19 cellular contexts compared by ENCODE assay signal in genomic region chr3:123817413-123817812, GRCh38.
A peak's percentile ranks its signal among the peaks of the same experiment; 100 is the strongest.
DNase-seq lines count a peak whose midpoint lies in the region; ATAC-seq and TF ChIP-seq lines count a peak whose summit lies in the region.
"Had no signal": no experiment of that assay in that cellular context is flagged by ENCODE, and none has a peak within 500 bp of the region (broad histone marks: within the 10 kb centered on the region; RNA-seq: fewer than 3 reads in every experiment).

No MANE protein-coding gene starts in this region.

- no peaks in the 10 kb centered on the region for H3K9me3 ChIP-seq in lower lobe of right lung
- H3K9me3 ChIP-seq in subcutaneous abdominal adipose tissue (ENCODE audit: control insufficient read depth in 5 of 5, low read length in 5 of 5) = peaks cover 0 to 2% (median 0%) of the 10 kb centered on the region in 5 donors
- no peaks in the 10 kb centered on the region for H3K9me3 ChIP-seq in testis

- no peaks in the 10 kb centered on the region for H3K4me1 Mint-ChIP-seq in activated T-cell treated with anti-CD3 and anti-CD28 coated beads, Interleukin-2, amount 50 U/mL, for 24 hours (ENCODE audit: low read depth)
- H3K4me1 Mint-ChIP-seq: activated CD4-positive, alpha-beta T cell treated with anti-CD3 and anti-CD28 coated beads for 36 hours; memory B cell had no signal

- ATAC-seq in lower lobe of right lung = no peak
- ATAC-seq: activated CD4-positive, alpha-beta T cell treated with anti-CD3 and anti-CD28 coated beads for 36 hours had no signal

- no peak overlapping the region for H3K27ac Mint-ChIP-seq in activated T-cell treated with anti-CD3 and anti-CD28 coated beads, Interleukin-2, amount 50 U/mL, for 24 hours
- H3K27ac Mint-ChIP-seq: activated CD4-positive, alpha-beta T cell treated with anti-CD3 and anti-CD28 coated beads for 36 hours; activated naive CD8-positive, alpha-beta T cell; dendritic cell treated with granulocyte-macrophage colony-stimulating factor and Interleukin-4, amounts not matched to agents 40 ng/mL and 50 ng/mL, for 4 days; memory B cell; stimulated activated naive CD8-positive, alpha-beta T cell treated with anti-CD3 and anti-CD28 coated beads, Interleukin-15, Interleukin-2, amounts not matched to agents 100 ng/mL and 50 ng/mL, for 24 hours had no signal

- DNase-seq in HT1080 (ENCODE audit: low read depth) = peak; percentile 54
- peak; percentile 65 for DNase-seq in astrocyte of the hippocampus (ENCODE audit: low read depth, low spot score)
- no peak for DNase-seq in lower lobe of right lung
- no peak for DNase-seq in testis
- no peak for DNase-seq in cortex of kidney (lab: John Stamatoyannopoulos, UW)
- no peak for DNase-seq in NCI-H345 treated with DMSO at 0.1 percent for 48 hours (lab: John Stamatoyannopoulos, UW; ENCODE audit: unreplicated experiment)
- no peak for DNase-seq in activated T-cell treated with anti-CD3 and anti-CD28 coated beads, Interleukin-2, amount 50 U/mL, for 24 hours
- DNase-seq: activated CD4-positive, alpha-beta T cell treated with anti-CD3 and anti-CD28 coated beads for 36 hours; DMS79 treated with DMSO at 0.1 percent for 48 hours; Kasumi-1; NCI-H1930; NCI-H774 had no signal

- peaks cover 7% of the 10 kb centered on the region for H3K27me3 Mint-ChIP-seq in activated T-cell treated with anti-CD3 and anti-CD28 coated beads, Interleukin-2, amount 50 U/mL, for 24 hours
- H3K27me3 Mint-ChIP-seq: activated CD4-positive, alpha-beta T cell treated with anti-CD3 and anti-CD28 coated beads for 36 hours; activated naive CD8-positive, alpha-beta T cell; stimulated activated naive CD8-positive, alpha-beta T cell treated with anti-CD3 and anti-CD28 coated beads, Interleukin-15, Interleukin-2, amounts not matched to agents 100 ng/mL and 50 ng/mL, for 24 hours had no signal

- H3K4me3 ChIP-seq in lower lobe of right lung = no peak overlapping the region
- H3K4me3 ChIP-seq in subcutaneous abdominal adipose tissue (ENCODE audit: low read depth in 1 of 5, low read length in 5 of 5) = no peak overlapping the region
- H3K4me3 ChIP-seq in testis = no peak overlapping the region
- H3K4me3 ChIP-seq: BLaER1 treated with 17β-estradiol and CSF1 and Interleukin-3, amounts not matched to agents 10 nM and 100 nM; neural progenitor cell had no signal

- WGBS in testis, 2 donors = 91 to 98% methylated on average over 4 of the region's 4 CpGs

- H3K27ac ChIP-seq in lower lobe of right lung (peak overlapping the region; percentile 56), subcutaneous abdominal adipose tissue (ENCODE audit: low read depth, low read length) (peak overlapping the region; percentile 76), testis (peak overlapping the region in 1 of 2 donors; percentile 36)
- H3K27ac ChIP-seq: BLaER1 treated with 17β-estradiol and CSF1 and Interleukin-3, amounts not matched to agents 10 nM and 100 nM; neural progenitor cell had no signal

- H3K9ac ChIP-seq in subcutaneous abdominal adipose tissue (ENCODE audit: low read length in 5 of 5) = peak overlapping the region in 1 of 5 donors; percentile 17
- H3K9ac ChIP-seq: BLaER1 treated with 17β-estradiol and CSF1 and Interleukin-3, amounts not matched to agents 10 nM and 100 nM; neural progenitor cell had no signal

- H3K27me3 ChIP-seq in lower lobe of right lung (ENCODE audit: low read depth) (no peaks in the 10 kb centered on the region), subcutaneous abdominal adipose tissue (ENCODE audit: control insufficient read depth in 5 of 5, insufficient read depth in 4 of 5, low read length in 5 of 5) (no peaks in the 10 kb centered on the region), testis (no peaks in the 10 kb centered on the region)
- H3K27me3 ChIP-seq: BLaER1 treated with 17β-estradiol and CSF1 and Interleukin-3, amounts not matched to agents 10 nM and 100 nM; neural progenitor cell had no signal

- no peaks in the 10 kb centered on the region for H3K9me3 Mint-ChIP-seq in activated T-cell treated with anti-CD3 and anti-CD28 coated beads, Interleukin-2, amount 50 U/mL, for 24 hours
- H3K9me3 Mint-ChIP-seq: memory B cell; stimulated activated naive CD8-positive, alpha-beta T cell treated with anti-CD3 and anti-CD28 coated beads, Interleukin-15, Interleukin-2, amounts not matched to agents 100 ng/mL and 50 ng/mL, for 24 hours had no signal

- TF ChIP-seq CTCF in lower lobe of right lung (IDR thresholded peaks at IDR 0.05) = no peak
- TF ChIP-seq CTCF in testis (IDR thresholded peaks at IDR 0.05) = no peak

- H3K36me3 ChIP-seq in lower lobe of right lung (no peaks in the 10 kb centered on the region), subcutaneous abdominal adipose tissue (ENCODE audit: control insufficient read depth in 5 of 5, insufficient read depth in 5 of 5, low read length in 5 of 5) (no peaks in the 10 kb centered on the region), testis (ENCODE audit: low read depth, missing control alignments) (no peaks in the 10 kb centered on the region)
- H3K36me3 ChIP-seq: neural progenitor cell had no signal

- no peak for TF ChIP-seq POLR2A in testis (IDR thresholded peaks at IDR 0.05)

- H3K4me1 ChIP-seq in lower lobe of right lung (peaks cover 14% of the 10 kb centered on the region), subcutaneous abdominal adipose tissue (ENCODE audit: control insufficient read depth in 5 of 5, insufficient read depth in 5 of 5, low read length in 5 of 5) (peaks cover 6 to 33% (median 25%) of the 10 kb centered on the region in 5 donors), testis (peaks cover 4% of the 10 kb centered on the region)
- H3K4me1 ChIP-seq: BLaER1 treated with 17β-estradiol and CSF1 and Interleukin-3, amounts not matched to agents 10 nM and 100 nM had no signal

- intact Hi-C loops in lower lobe of right lung (cut with DNase I) = no loop called here
- intact Hi-C loops in testis (cut with DNase I; ENCODE audit: low total_unique reads) = no loop called here

- H3K36me3 Mint-ChIP-seq in activated T-cell treated with anti-CD3 and anti-CD28 coated beads, Interleukin-2, amount 50 U/mL, for 24 hours (ENCODE audit: low read depth) = no peaks in the 10 kb centered on the region
- H3K36me3 Mint-ChIP-seq: activated naive CD8-positive, alpha-beta T cell; memory B cell had no signal

- no peak overlapping the region for H3K4me3 Mint-ChIP-seq in activated T-cell treated with anti-CD3 and anti-CD28 coated beads, Interleukin-2, amount 50 U/mL, for 24 hours
- H3K4me3 Mint-ChIP-seq: activated CD4-positive, alpha-beta T cell treated with anti-CD3 and anti-CD28 coated beads for 36 hours; activated naive CD8-positive, alpha-beta T cell; dendritic cell treated with granulocyte-macrophage colony-stimulating factor and Interleukin-4, amounts not matched to agents 40 ng/mL and 50 ng/mL, for 4 days; memory B cell; neural progenitor cell; stimulated activated naive CD8-positive, alpha-beta T cell treated with anti-CD3 and anti-CD28 coated beads, Interleukin-15, Interleukin-2, amounts not matched to agents 100 ng/mL and 50 ng/mL, for 24 hours had no signal

Comparison
In these comparisons a context has a peak if more than half of its experiments do, and no peak if none do; other contexts are left out.
1. DNase-seq: peak in HT1080 (single experiment) and astrocyte of the hippocampus (single experiment); none in lower lobe of right lung (single experiment), testis (single experiment), cortex of kidney (single experiment), NCI-H345 treated with DMSO at 0.1 percent for 48 hours (single experiment) and activated T-cell treated with anti-CD3 and anti-CD28 coated beads, Interleukin-2, amount 50 U/mL, for 24 hours (single experiment).